14 cellular contexts compared by ENCODE assay signal in genomic region chr1:48947761-48948537, GRCh38.
DNase-seq lines count a peak whose midpoint lies in the region; ATAC-seq, FAIRE-seq and TF ChIP-seq lines count a peak whose summit lies in the region.
"Had no signal": no experiment of that assay in that cellular context is flagged by ENCODE, and none has a peak within 500 bp of the region (broad histone marks: within the 10 kb centered on the region; RNA-seq: fewer than 3 reads in every experiment).

No MANE protein-coding gene starts in this region.

- no peak for TF ChIP-seq POLR2A in upper lobe of left lung (IDR thresholded peaks at IDR 0.05)

- H3K9ac ChIP-seq in kidney (ENCODE audit: low read length in 2 of 2): no peak overlapping the region

- ATAC-seq in upper lobe of left lung (ENCODE audit: low FRiP score in 2 of 2): no peak

- peak overlapping the region; percentile 53 to 66 for H3K4me3 ChIP-seq in kidney (ENCODE audit: low read length in 2 of 2)
- H3K4me3 ChIP-seq in upper lobe of left lung: no peak overlapping the region
- H3K4me3 ChIP-seq: pancreas, thoracic aorta had no signal

- peak overlapping the region; percentile 59 for H3K27ac ChIP-seq in angular gyrus (ENCODE audit: low read depth, low read length)
- no peak overlapping the region for H3K27ac ChIP-seq in kidney (ENCODE audit: low read depth in 2 of 2, low read length in 2 of 2)
- H3K27ac ChIP-seq in upper lobe of left lung: no peak overlapping the region
- H3K27ac ChIP-seq: pancreas, thoracic aorta had no signal

- no peaks in the 10 kb centered on the region for H3K36me3 ChIP-seq in kidney (ENCODE audit: control insufficient read depth in 1 of 2, insufficient read depth in 2 of 2, low read length in 2 of 2)
- H3K36me3 ChIP-seq in upper lobe of left lung: no peaks in the 10 kb centered on the region
- H3K36me3 ChIP-seq: pancreas, thoracic aorta had no signal

- TF ChIP-seq EP300 in upper lobe of left lung (IDR thresholded peaks at IDR 0.05): no peak

- TF ChIP-seq CTCF in kidney (IDR thresholded peaks at IDR 0.05; ENCODE audit: borderline replicate concordance, extremely low read depth, insufficient read depth) (no peak), upper lobe of left lung (IDR thresholded peaks at IDR 0.05) (no peak)

- peak; percentile 50 for DNase-seq in AG08395 (ENCODE audit: low spot score)
- peak; percentile 60 for DNase-seq in NCI-H2171 (lab: John Stamatoyannopoulos, UW)
- DNase-seq in kidney: no peak
- DNase-seq in NCI-H187 (lab: John Stamatoyannopoulos, UW): no peak
- DNase-seq in upper lobe of left lung: no peak
- no peak for DNase-seq in SKM-1 (lab: John Stamatoyannopoulos, UW; ENCODE audit: unreplicated experiment)
- no peak for DNase-seq in stimulated activated CD4-positive, alpha-beta T cell treated with anti-CD3 and anti-CD28 coated beads, Interleukin-4, amount 100 ng/mL, for 4 hours
- DNase-seq: activated T-cell treated with anti-CD3 and anti-CD28 coated beads, Interleukin-2, amount 50 U/mL, for 48 hours; Calu3; NCI-H345; pancreas; stimulated activated CD4-positive, alpha-beta T cell treated with anti-CD3 and anti-CD28 coated beads, Interleukin-15, amount 100 ng/mL, for 24 hours had no signal

- intact Hi-C loops in kidney (cut with DNase I): no loop called here

- no peaks in the 10 kb centered on the region for H3K27me3 ChIP-seq in upper lobe of left lung
- H3K27me3 ChIP-seq: pancreas had no signal

- no peaks in the 10 kb centered on the region for H3K9me3 ChIP-seq in kidney (ENCODE audit: control insufficient read depth in 1 of 2, low read length in 2 of 2)
- no peaks in the 10 kb centered on the region for H3K9me3 ChIP-seq in upper lobe of left lung
- H3K9me3 ChIP-seq: pancreas, thoracic aorta had no signal

- FAIRE-seq in kidney (lab: Jason Lieb, UNC): no peak
- FAIRE-seq: pancreas had no signal

- H3K4me1 ChIP-seq in kidney (ENCODE audit: control insufficient read depth in 1 of 2, insufficient read depth in 1 of 2, low read depth in 1 of 2, low read length in 2 of 2): no peaks in the 10 kb centered on the region
- H3K4me1 ChIP-seq in upper lobe of left lung: no peaks in the 10 kb centered on the region
- H3K4me1 ChIP-seq: pancreas had no signal

- 58 to 63% methylated on average over 13 of the region's 13 CpGs for WGBS in upper lobe of left lung, 2 donors

Comparison
In these comparisons a context has a peak if more than half of its experiments do, and no peak if none do; other contexts are left out.
1. DNase-seq: peak in AG08395 (single experiment) and NCI-H2171 (single experiment); none in kidney (single experiment), NCI-H187 (0 of 2), upper lobe of left lung (0 of 2), SKM-1 (single experiment) and stimulated activated CD4-positive, alpha-beta T cell treated with anti-CD3 and anti-CD28 coated beads, Interleukin-4, amount 100 ng/mL, for 4 hours (0 of 2).
2. H3K4me3 ChIP-seq: peak in kidney (2 of 2); none in upper lobe of left lung (0 of 4).